Comparison of ENCODE assay signal across 33 cellular contexts in the genomic region with DNA sequence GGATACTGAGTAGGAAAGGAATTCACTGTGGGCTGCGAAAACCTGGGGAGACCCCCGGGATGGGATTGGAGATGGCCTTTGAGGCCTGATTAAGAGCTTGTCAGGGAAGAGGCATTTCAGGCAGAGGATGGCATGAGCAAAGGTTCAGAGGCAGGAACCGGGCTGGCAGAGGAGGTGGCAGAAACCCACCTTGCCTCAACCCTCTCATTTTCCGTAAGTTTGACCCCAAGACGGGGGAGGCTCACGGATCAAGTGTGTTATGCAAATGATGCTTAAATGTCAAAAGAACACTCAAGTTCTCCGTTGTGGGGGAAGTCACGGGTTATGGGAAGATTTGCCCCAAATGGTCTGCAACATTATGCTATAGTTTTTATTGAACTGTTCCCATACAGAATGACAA.
"Had no signal": no experiment of that assay in that cellular context is flagged by ENCODE, and none has a peak within 500 bp of the region (broad histone marks: within the 10 kb centered on the region; RNA-seq: fewer than 3 reads in every experiment).

No MANE protein-coding gene starts in this region.

- H3K9me3 Mint-ChIP-seq: activated B cell treated with CpG ODN at 0.5 μM for 24 hours; activated CD4-positive, alpha-beta memory T cell treated with anti-CD3 and anti-CD28 coated beads for 36 hours; activated CD4-positive, alpha-beta T cell treated with anti-CD3 and anti-CD28 coated beads, Interleukin-2, amount 10 ng/mL, durations not matched to agents 24 days and 14 days; activated naive CD4-positive, alpha-beta T cell treated with anti-CD3 and anti-CD28 coated beads, Interleukin-2, amount 10 ng/mL, durations not matched to agents 7 days and 5 days; activated naive CD4-positive, alpha-beta T cell treated with anti-CD3 and anti-CD28 coated beads, Interleukin-2, amount 50 U/mL, for 72 hours; activated T-cell treated with anti-CD3 and anti-CD28 coated beads, Interleukin-2, amount 50 U/mL, for 24 hours; activated T-cell treated with anti-CD3 and anti-CD28 coated beads, Interleukin-2, amount 50 U/mL, for 72 hours; T-helper 2 cell treated with Interferon-gamma antibody and Interleukin-4, amounts not matched to agents 5 μg/mL and 100 μg/mL, for 36 hours had no signal

- ATAC-seq: activated CD4-positive, alpha-beta T cell treated with anti-CD3 and anti-CD28 coated beads for 36 hours; activated naive CD4-positive, alpha-beta T cell treated with anti-CD3 and anti-CD28 coated beads, Interleukin-2, amount 50 U/mL, for 72 hours; activated T-cell treated with anti-CD3 and anti-CD28 coated beads, Interleukin-2, amount 50 U/mL, for 72 hours; body of pancreas; effector memory CD8-positive, alpha-beta T cell; foreskin keratinocyte; gastrocnemius medialis; T-helper 17 cell had no signal

- H3K9me3 ChIP-seq: adrenal gland, body of pancreas, esophagus muscularis mucosa, gastrocnemius medialis had no signal

- H3K36me3 ChIP-seq: adrenal gland, esophagus muscularis mucosa, gastrocnemius medialis, WERI-Rb-1 had no signal

- H3K4me3 ChIP-seq: adrenal gland, body of pancreas, esophagus muscularis mucosa, gastrocnemius medialis had no signal

- H3K27me3 Mint-ChIP-seq: activated B cell treated with CpG ODN at 0.5 μM for 24 hours; activated CD4-positive, alpha-beta memory T cell treated with anti-CD3 and anti-CD28 coated beads for 36 hours; activated CD4-positive, alpha-beta T cell treated with anti-CD3 and anti-CD28 coated beads for 36 hours; activated CD4-positive, alpha-beta T cell treated with anti-CD3 and anti-CD28 coated beads, Interleukin-2, amount 10 ng/mL, durations not matched to agents 24 days and 14 days; activated naive CD4-positive, alpha-beta T cell treated with anti-CD3 and anti-CD28 coated beads, Interleukin-2, amount 10 ng/mL, durations not matched to agents 7 days and 5 days; activated T-cell treated with anti-CD3 and anti-CD28 coated beads, Interleukin-2, amount 50 U/mL, for 24 hours; effector memory CD8-positive, alpha-beta T cell; T-helper 17 cell had no signal

- H3K27me3 ChIP-seq: adrenal gland, body of pancreas, gastrocnemius medialis had no signal

- FAIRE-seq: colon had no signal

- DNase-seq: activated B cell treated with CpG ODN at 0.5 μM for 24 hours; activated CD4-positive, alpha-beta memory T cell treated with anti-CD3 and anti-CD28 coated beads for 36 hours; activated CD4-positive, alpha-beta T cell treated with anti-CD3 and anti-CD28 coated beads for 36 hours; activated CD4-positive, alpha-beta T cell treated with anti-CD3 and anti-CD28 coated beads, Interleukin-2, amount 10 ng/mL, durations not matched to agents 24 days and 14 days; activated CD4-positive, CD25-positive, alpha-beta regulatory T cell treated with anti-CD3 and anti-CD28 coated beads, Interleukin-2, amount 50 U/mL, for 72 hours; activated CD8-positive, alpha-beta memory T cell treated with anti-CD3 and anti-CD28 coated beads, Interleukin-2, amount 50 U/mL, for 48 hours; activated gamma-delta T cell; activated naive CD4-positive, alpha-beta T cell; activated naive CD4-positive, alpha-beta T cell treated with anti-CD3 and anti-CD28 coated beads, Interleukin-2, amount 10 ng/mL, durations not matched to agents 7 days and 5 days; activated T-cell treated with anti-CD3 and anti-CD28 coated beads for 4 hours; activated T-cell treated with anti-CD3 and anti-CD28 coated beads, Interleukin-2, amount 50 U/mL, for 24 hours; activated T-cell treated with anti-CD3 and anti-CD28 coated beads, Interleukin-2, amount 50 U/mL, for 72 hours; adrenal gland; amygdala; aorta; body of pancreas; caudate nucleus; cortex of kidney; dermis blood vessel endothelial cell; effector CD4-positive, alpha-beta T cell; effector memory CD8-positive, alpha-beta T cell; erythroblast; foreskin keratinocyte; gastrocnemius medialis; glutamatergic neuron; T-helper 1 cell; T-helper 17 cell; T1000; WERI-Rb-1 had no signal

- H3K27ac ChIP-seq: adrenal gland, body of pancreas, esophagus muscularis mucosa, foreskin keratinocyte, gastrocnemius medialis, WERI-Rb-1 had no signal

- H3K27ac Mint-ChIP-seq: activated B cell treated with CpG ODN at 0.5 μM for 24 hours; activated CD4-positive, alpha-beta memory T cell treated with anti-CD3 and anti-CD28 coated beads for 36 hours; activated CD4-positive, alpha-beta T cell treated with anti-CD3 and anti-CD28 coated beads for 36 hours; activated CD4-positive, alpha-beta T cell treated with anti-CD3 and anti-CD28 coated beads, Interleukin-2, amount 10 ng/mL, durations not matched to agents 24 days and 14 days; activated naive CD4-positive, alpha-beta T cell treated with anti-CD3 and anti-CD28 coated beads, Interleukin-2, amount 10 ng/mL, durations not matched to agents 7 days and 5 days; activated T-cell treated with anti-CD3 and anti-CD28 coated beads, Interleukin-2, amount 50 U/mL, for 24 hours; activated T-cell treated with anti-CD3 and anti-CD28 coated beads, Interleukin-2, amount 50 U/mL, for 72 hours; effector memory CD8-positive, alpha-beta T cell; T-helper 17 cell; T-helper 2 cell treated with Interferon-gamma antibody and Interleukin-4, amounts not matched to agents 5 μg/mL and 100 μg/mL, for 36 hours had no signal

- H3K4me1 Mint-ChIP-seq: activated B cell treated with CpG ODN at 0.5 μM for 24 hours; activated CD4-positive, alpha-beta T cell treated with anti-CD3 and anti-CD28 coated beads for 36 hours; activated CD4-positive, alpha-beta T cell treated with anti-CD3 and anti-CD28 coated beads, Interleukin-2, amount 10 ng/mL, durations not matched to agents 24 days and 14 days; activated naive CD4-positive, alpha-beta T cell treated with anti-CD3 and anti-CD28 coated beads, Interleukin-2, amount 10 ng/mL, durations not matched to agents 7 days and 5 days; T-helper 17 cell had no signal

- H3K4me1 ChIP-seq: adrenal gland, body of pancreas, esophagus muscularis mucosa, foreskin keratinocyte, gastrocnemius medialis had no signal

- H3K4me3 Mint-ChIP-seq: activated B cell treated with CpG ODN at 0.5 μM for 24 hours; activated CD4-positive, alpha-beta memory T cell treated with anti-CD3 and anti-CD28 coated beads for 36 hours; activated CD4-positive, alpha-beta T cell treated with anti-CD3 and anti-CD28 coated beads for 36 hours; activated CD4-positive, alpha-beta T cell treated with anti-CD3 and anti-CD28 coated beads, Interleukin-2, amount 10 ng/mL, durations not matched to agents 24 days and 14 days; activated naive CD4-positive, alpha-beta T cell treated with anti-CD3 and anti-CD28 coated beads, Interleukin-2, amount 10 ng/mL, durations not matched to agents 7 days and 5 days; activated T-cell treated with anti-CD3 and anti-CD28 coated beads, Interleukin-2, amount 50 U/mL, for 24 hours; activated T-cell treated with anti-CD3 and anti-CD28 coated beads, Interleukin-2, amount 50 U/mL, for 72 hours; effector memory CD8-positive, alpha-beta T cell; T-helper 17 cell; T-helper 2 cell treated with Interferon-gamma antibody and Interleukin-4, amounts not matched to agents 5 μg/mL and 100 μg/mL, for 36 hours had no signal
